ENCODE assay signal across 17 cellular contexts in genomic region chr1:77230051-77230450, GRCh38. TPM values are rescaled to one million over a fixed set of nuclear protein-coding genes. Genes with fewer than 3 reads are reported as not detected.
DNase-seq lines count a peak whose midpoint lies in the region; ATAC-seq and TF ChIP-seq lines count a peak whose summit lies in the region.
"Had no signal": no experiment of that assay in that cellular context is flagged by ENCODE, and none has a peak within 500 bp of the region (broad histone marks: within the 10 kb centered on the region; RNA-seq: fewer than 3 reads in every experiment).

No MANE protein-coding gene starts in this region.

- H3K4me1 Mint-ChIP-seq in osteocyte (ENCODE audit: unreplicated experiment), result peaks cover 19% of the 10 kb centered on the region

- H3K27me3 Mint-ChIP-seq in osteocyte (ENCODE audit: unreplicated experiment), result no peaks in the 10 kb centered on the region

- peak overlapping the region; percentile 31 for H3K27ac Mint-ChIP-seq in osteocyte (ENCODE audit: unreplicated experiment)

- no peak for ATAC-seq in GM21526 (IDR thresholded peaks at IDR 0.05; ENCODE audit: low FRiP score, unreplicated experiment)
- no peak for ATAC-seq in GM19351 (IDR thresholded peaks at IDR 0.05; ENCODE audit: unreplicated experiment)

- peaks cover 2% of the 10 kb centered on the region for H3K36me3 Mint-ChIP-seq in osteocyte (ENCODE audit: unreplicated experiment)

- H3K4me3 Mint-ChIP-seq in osteocyte (ENCODE audit: unreplicated experiment), result no peak overlapping the region

- TF ChIP-seq CTCF in osteocyte (IDR thresholded peaks at IDR 0.05), result no peak

- H3K9me3 Mint-ChIP-seq in osteocyte (ENCODE audit: unreplicated experiment), result peaks cover 12% of the 10 kb centered on the region

- DNase-seq in AG08395 (ENCODE audit: low spot score) (peak; percentile 12), LHCN-M2 (ENCODE audit: low read depth) (peak; percentile 57), iris pigment epithelial cell (ENCODE audit: low read depth) (peak; percentile 14), osteocyte (ENCODE audit: extremely low spot score, unreplicated experiment) (no peak), medulla oblongata (ENCODE audit: extremely low spot score) (no peak), DMS 273 (lab: John Stamatoyannopoulos, UW; ENCODE audit: unreplicated experiment) (no peak)
- DNase-seq: C1 segment of cervical spinal cord, COR-L47, DMS53, MV-4-11, NCI-H1417, NCI-H187 treated with DMSO at 0.1 percent for 48 hours, NCI-H345, NCI-H526 treated with DMSO at 0.1 percent for 48 hours, RPMI8226 had no signal

RNA-seq across cellular contexts. Expression of gene PIGK, which starts 10.8 kb away (rescaled TPM):
- total RNA-seq in LHCN-M2 (2014; rRNA removed) (46.2 and 53.7 TPM in 2 replicates), osteocyte (51.5 and 53.8 TPM in 2 replicates)
- polyA plus RNA-seq in LHCN-M2 (2012), result 21.7 TPM

RNA-seq across cellular contexts. Expression of gene AK5, which starts 51.8 kb away (rescaled TPM):
- total RNA-seq in LHCN-M2 (2014; rRNA removed), result 426 and 430 TPM in 2 replicates
- 242 TPM for polyA plus RNA-seq in LHCN-M2 (2012)
- 31.5 and 38.1 TPM in 2 replicates for total RNA-seq in osteocyte

Comparison
In these comparisons a context has a peak if more than half of its experiments do, and no peak if none do; other contexts are left out.
1. DNase-seq: peak in AG08395 (single experiment), LHCN-M2 (single experiment) and iris pigment epithelial cell (single experiment); none in osteocyte (single experiment), medulla oblongata (single experiment) and DMS 273 (single experiment).
2. RNA of gene AK5, which starts 51.8 kb away (total RNA-seq): 426 to 430 TPM in LHCN-M2; 31.5 to 38.1 TPM in osteocyte; every median in the first group is over 10 times any median in the second.